Comparison of ENCODE assay signal across 9 cellular contexts in the genomic region with DNA sequence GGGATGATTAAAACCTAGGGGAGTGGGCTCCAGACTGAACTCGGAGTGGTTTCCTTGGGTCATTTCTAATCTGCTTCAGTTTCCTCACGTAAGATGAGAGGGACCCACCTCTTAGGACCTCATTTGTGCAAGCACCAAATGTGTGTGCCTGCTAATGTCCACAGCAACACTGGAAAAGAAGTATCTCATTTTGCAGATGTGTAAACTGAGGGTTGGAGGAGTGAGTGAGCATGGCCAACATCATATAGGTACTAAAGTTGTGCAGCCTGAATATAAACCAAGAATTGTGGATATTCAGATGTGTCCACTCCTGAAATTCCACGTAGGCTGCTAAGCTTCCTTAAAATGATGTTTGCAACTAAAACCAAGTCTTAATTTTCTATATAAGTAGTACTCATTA. TPM values are rescaled to one million over a fixed set of nuclear protein-coding genes. Genes with fewer than 3 reads are reported as not detected.
A peak's percentile ranks its signal among the peaks of the same experiment; 100 is the strongest.
DNase-seq lines count a peak whose midpoint lies in the region; ATAC-seq, FAIRE-seq and TF ChIP-seq lines count a peak whose summit lies in the region.
"Had no signal": no experiment of that assay in that cellular context is flagged by ENCODE, and none has a peak within 500 bp of the region (broad histone marks: within the 10 kb centered on the region; RNA-seq: fewer than 3 reads in every experiment).

No MANE protein-coding gene starts in this region.

- H3K4me1 Mint-ChIP-seq in T-cell = peaks cover 12 to 26% (median 25%) of the 10 kb centered on the region in 3 donors
- peaks cover 22 to 23% of the 10 kb centered on the region in 2 donors for H3K4me1 Mint-ChIP-seq in stimulated activated naive B cell treated with anti-CD40 and anti-IgM and Interleukin-4, amounts not matched to agents 10 μg/mL and 1 μg/mL and 100 μg/mL, for 72 hours

- H3K4me3 Mint-ChIP-seq in T-cell = peak overlapping the region in 1 of 3 donors; percentile 73
- peak overlapping the region; percentile 80 to 88 for H3K4me3 Mint-ChIP-seq in stimulated activated naive B cell treated with anti-CD40 and anti-IgM and Interleukin-4, amounts not matched to agents 10 μg/mL and 1 μg/mL and 100 μg/mL, for 72 hours

- H4K20me1 ChIP-seq in keratinocyte (ENCODE audit: control insufficient read depth, extremely low read depth, insufficient read depth, low read length) = no peaks in the 10 kb centered on the region

- no peaks in the 10 kb centered on the region for H3K36me3 Mint-ChIP-seq in T-cell
- H3K36me3 Mint-ChIP-seq in stimulated activated naive B cell treated with anti-CD40 and anti-IgM and Interleukin-4, amounts not matched to agents 10 μg/mL and 1 μg/mL and 100 μg/mL, for 72 hours = peaks cover 0 to 2% of the 10 kb centered on the region in 2 donors

- TF ChIP-seq CTCF in HEK293 (tag by site-specific recombination; IDR thresholded peaks at IDR 0.05) (no peak), keratinocyte (optimal IDR thresholded peaks at IDR 0.05 in 1 of 3, IDR thresholded peaks at IDR 0.05 in 1 of 3, conservative IDR thresholded peaks at IDR 0.05 in 1 of 3; ENCODE audit: extremely low read depth in 1 of 3, insufficient read depth in 2 of 3, low read length in 3 of 3) (no peak)

- peak overlapping the region; percentile 81 to 96 for H3K27ac Mint-ChIP-seq in T-cell
- peak overlapping the region; percentile 96 for H3K27ac Mint-ChIP-seq in stimulated activated naive B cell treated with anti-CD40 and anti-IgM and Interleukin-4, amounts not matched to agents 10 μg/mL and 1 μg/mL and 100 μg/mL, for 72 hours

- H3K4me2 ChIP-seq in keratinocyte (ENCODE audit: control insufficient read depth, extremely low read depth, insufficient read depth, low read depth, low read length) = peak overlapping the region; percentile 90

- CTCF ChIA-PET in HEK293 (lab: Yijun Ruan, JAX) = interaction anchor here (0.6 to 0.7 kb wide), 2 partner anchors 179 to 524 kb away, joined by 3 to 5 read pairs; no protein-coding TSS in a partner anchor
- CTCF ChIA-PET in T-cell (lab: Charles Lee) = interaction anchor here (0.6 to 1.1 kb wide), 3 partner anchors 58 to 1093 kb away, joined by 3 read pairs; no protein-coding TSS in a partner anchor

- no peaks in the 10 kb centered on the region for H3K27me3 ChIP-seq in keratinocyte (ENCODE audit: control insufficient read depth, extremely low read depth, insufficient read depth, low read length)

- H3K27me3 Mint-ChIP-seq in T-cell = no peaks in the 10 kb centered on the region
- no peaks in the 10 kb centered on the region for H3K27me3 Mint-ChIP-seq in stimulated activated naive B cell treated with anti-CD40 and anti-IgM and Interleukin-4, amounts not matched to agents 10 μg/mL and 1 μg/mL and 100 μg/mL, for 72 hours

- H3K79me2 ChIP-seq in keratinocyte (ENCODE audit: control insufficient read depth, insufficient read depth, low read length) = peaks cover 51% of the 10 kb centered on the region

- FAIRE-seq in keratinocyte (lab: Jason Lieb, UNC) = no peak
- FAIRE-seq: frontal cortex had no signal

- no peak overlapping the region for H2AFZ ChIP-seq in keratinocyte (ENCODE audit: control insufficient read depth, low read length)

- dilution Hi-C loops in keratinocyte (cut with MboI; ENCODE audit: extremely low pct_ligation_motif_present, low sequenced_read_pairs) = no loop called here

- H3K9ac ChIP-seq in keratinocyte (ENCODE audit: control insufficient read depth, extremely low read depth, insufficient read depth, low read length) = peak overlapping the region; percentile 66

- DNase-seq in T-cell = no peak
- no peak for DNase-seq in keratinocyte (ENCODE audit: low read depth, low spot score)
- no peak for DNase-seq in stimulated activated naive B cell treated with anti-CD40 and anti-IgM and Interleukin-4, amounts not matched to agents 10 μg/mL and 1 μg/mL and 100 μg/mL, for 72 hours
- no peak for DNase-seq in mesenteric fat pad (ENCODE audit: low spot score)
- DNase-seq in DMS153 treated with DMSO at 0.1 percent for 48 hours (lab: John Stamatoyannopoulos, UW; ENCODE audit: unreplicated experiment) = no peak

- no peaks in the 10 kb centered on the region for H3K9me3 Mint-ChIP-seq in T-cell
- H3K9me3 Mint-ChIP-seq in stimulated activated naive B cell treated with anti-CD40 and anti-IgM and Interleukin-4, amounts not matched to agents 10 μg/mL and 1 μg/mL and 100 μg/mL, for 72 hours = no peaks in the 10 kb centered on the region

- POLR2A ChIA-PET in HEK293 (lab: Yijun Ruan, JAX) (no interaction called here), T-cell (lab: Charles Lee) (no interaction called here)

- H3K4me3 ChIP-seq in HEK293 (ENCODE audit: low read depth, low read length) (no peak overlapping the region), keratinocyte (ENCODE audit: control insufficient read depth in 2 of 3, extremely low read depth in 1 of 3, insufficient read depth in 2 of 3, low read depth in 1 of 3, low read length in 3 of 3) (peak overlapping the region in 1 of 3 experiments; percentile 40)

- no peak for ATAC-seq in T-cell (replicated peaks in 1 of 4)
- ATAC-seq in stimulated activated naive B cell treated with anti-CD40 and anti-IgM and Interleukin-4, amounts not matched to agents 10 μg/mL and 1 μg/mL and 100 μg/mL, for 72 hours (replicated peaks) = no peak
- ATAC-seq in GM18858 (IDR thresholded peaks at IDR 0.05; ENCODE audit: unreplicated experiment) = no peak
- ATAC-seq in HG02759 (IDR thresholded peaks at IDR 0.05; ENCODE audit: unreplicated experiment) = no peak

- H3K36me3 ChIP-seq in HEK293 (ENCODE audit: control insufficient read depth in 2 of 2, insufficient read depth in 1 of 2, low read length in 2 of 2) (no peaks in the 10 kb centered on the region), keratinocyte (ENCODE audit: control insufficient read depth in 2 of 2, extremely low read depth in 1 of 2, insufficient read depth in 2 of 2, low read length in 2 of 2) (peaks cover 6 to 12% of the 10 kb centered on the region in 2 experiments)

- H3K4me1 ChIP-seq in HEK293 (ENCODE audit: control insufficient read depth, insufficient read depth, low read length) (peaks cover 5% of the 10 kb centered on the region; the same call in 1 of the 2 replicates), keratinocyte (ENCODE audit: control insufficient read depth, extremely low read depth, insufficient read depth, low read length) (peaks cover 33% of the 10 kb centered on the region)

- no peaks in the 10 kb centered on the region for H3K9me1 ChIP-seq in keratinocyte (ENCODE audit: control insufficient read depth, extremely low read depth, insufficient read depth, low read length)

- H3K9me3 ChIP-seq in HEK293 (ENCODE audit: control insufficient read depth, insufficient read depth, low read depth, low read length) = no peaks in the 10 kb centered on the region
- H3K9me3 ChIP-seq in keratinocyte (ENCODE audit: control insufficient read depth, low read depth, low read length) = no peaks in the 10 kb centered on the region

- H3K27ac ChIP-seq in HEK293 (ENCODE audit: extremely low read depth, low read depth, low read length) = no peak overlapping the region
- peak overlapping the region; percentile 87 for H3K27ac ChIP-seq in keratinocyte (ENCODE audit: control insufficient read depth, insufficient read depth, low read length)

TF ChIP-seq in HEK293, 187 proteins besides CTCF, POLR2A, EP300 and RAD21:
- TF ChIP-seq ZNF501 (tag by site-specific recombination; IDR thresholded peaks at IDR 0.05) (no peak), ZNF362 (tag by site-specific recombination; IDR thresholded peaks at IDR 0.05) (no peak), SALL2 (tag by site-specific recombination; IDR thresholded peaks at IDR 0.05; ENCODE audit: borderline replicate concordance) (no peak), ZNF664 (tag by site-specific recombination; IDR thresholded peaks at IDR 0.05) (peak; percentile 60; the same call in 1 of the 2 replicates)

RNA-seq across cellular contexts. Expression of gene GADD45A, which starts 51.7 kb away (rescaled TPM):
- 10 to 100 TPM; 16.0 to 85.8 (median 21.9) TPM for total RNA-seq in T-cell
- 109 to 151 TPM (median 124 TPM) in 3 replicates for polyA plus RNA-seq in keratinocyte
- 1,390 TPM for polyA plus RNA-seq in keratinocyte (2011; ENCODE audit: low read depth)
- 126 and 131 TPM in 2 replicates for polyA plus RNA-seq in keratinocyte (2011; cell fraction: cytosol; rRNA removed)
- 339 and 428 TPM in 2 replicates for polyA plus RNA-seq in keratinocyte (2011; cell fraction: nucleus; rRNA removed)
- 154 and 570 TPM in 2 replicates for polyA plus RNA-seq in keratinocyte (2012; ENCODE audit: low replicate concordance)
- polyA minus RNA-seq in keratinocyte = 14.5 to 23.3 TPM (median 21.1 TPM) in 3 replicates
- polyA minus RNA-seq in keratinocyte (2011; cell fraction: cytosol; rRNA and poly(A)+ RNA removed) = 74.4 TPM
- polyA minus RNA-seq in keratinocyte (2011; cell fraction: nucleus; rRNA and poly(A)+ RNA removed) = 88.8 and 96.5 TPM in 2 replicates
- 110 TPM for total RNA-seq in mesenteric fat pad
